In genomic region chr17:57747221-57748017, GRCh38 we compare ENCODE assay signal across 8 cellular contexts. TPM values are rescaled to one million over a fixed set of nuclear protein-coding genes. Genes with fewer than 3 reads are reported as not detected.
DNase-seq lines count a peak whose midpoint lies in the region; ATAC-seq, FAIRE-seq and TF ChIP-seq lines count a peak whose summit lies in the region.

No MANE protein-coding gene starts in this region.

- TF ChIP-seq CTCF in pancreas (IDR thresholded peaks at IDR 0.05), result peak in 3 of 4 donors; percentile 38 to 51 (median 49)

- H3K27ac ChIP-seq in pancreas, result no peak overlapping the region

- no peak overlapping the region for H3K4me3 Mint-ChIP-seq in activated T-cell treated with anti-CD3 and anti-CD28 coated beads, Interleukin-2, amount 50 U/mL, for 72 hours

- peak; percentile 59 for FAIRE-seq in pancreas (lab: Jason Lieb, UNC)

- DNase-seq in DMS153 (lab: John Stamatoyannopoulos, UW) (peak; percentile 59), HuH-7.5 (ENCODE audit: low spot score) (peak; percentile 80), NT2/D1 (ENCODE audit: low read depth, low spot score) (peak; percentile 39), foreskin melanocyte (peak; percentile 29), pancreas (peak in 2 of 6 donors; percentile 10 to 29)
- peak; percentile 29 to 50 for DNase-seq in activated T-cell treated with anti-CD3 and anti-CD28 coated beads, Interleukin-2, amount 50 U/mL, for 72 hours

- no peaks in the 10 kb centered on the region for H3K9me3 ChIP-seq in NT2/D1 (ENCODE audit: insufficient read depth, low read length)
- H3K9me3 ChIP-seq in pancreas, result no peaks in the 10 kb centered on the region

- 15 to 18% methylated on average over 6 of the region's 6 CpGs for WGBS in pancreas, 2 donors

- H3K36me3 Mint-ChIP-seq in activated T-cell treated with anti-CD3 and anti-CD28 coated beads, Interleukin-2, amount 50 U/mL, for 72 hours (ENCODE audit: insufficient read depth in 2 of 2), result no peaks in the 10 kb centered on the region

- peaks cover 5% of the 10 kb centered on the region for H3K27me3 Mint-ChIP-seq in activated T-cell treated with anti-CD3 and anti-CD28 coated beads, Interleukin-2, amount 50 U/mL, for 72 hours (ENCODE audit: low read depth)

- H3K27ac Mint-ChIP-seq in activated T-cell treated with anti-CD3 and anti-CD28 coated beads, Interleukin-2, amount 50 U/mL, for 72 hours, result no peak overlapping the region

- no peaks in the 10 kb centered on the region for H3K4me1 Mint-ChIP-seq in activated T-cell treated with anti-CD3 and anti-CD28 coated beads, Interleukin-2, amount 50 U/mL, for 72 hours (ENCODE audit: low read depth)

- peak; percentile 47 to 58 for ATAC-seq in activated T-cell treated with anti-CD3 and anti-CD28 coated beads, Interleukin-2, amount 50 U/mL, for 72 hours (replicated peaks in 1 of 2)
- ATAC-seq in pancreas, result peak; percentile 58 to 87 (median 84)
- no peak for ATAC-seq in GM21576 (IDR thresholded peaks at IDR 0.05; ENCODE audit: unreplicated experiment)
- no peak for ATAC-seq in GM18519 (IDR thresholded peaks at IDR 0.05; ENCODE audit: low FRiP score, unreplicated experiment)

- intact Hi-C loops in pancreas (cut with DNase I), result loop anchor here in 1 of 3 donors (5.0 kb wide), 1 partner anchor 505 kb away; no protein-coding TSS in a partner anchor

- no peak overlapping the region for H3K9ac ChIP-seq in NT2/D1 (ENCODE audit: insufficient read length, low read depth)

- H3K36me3 ChIP-seq in NT2/D1 (ENCODE audit: insufficient read depth, insufficient read length, low read length) (no peaks in the 10 kb centered on the region), pancreas (no peaks in the 10 kb centered on the region)

- H3K4me1 ChIP-seq in NT2/D1 (ENCODE audit: insufficient read depth, insufficient read length), result peaks cover 5% of the 10 kb centered on the region
- H3K4me1 ChIP-seq in pancreas, result peaks cover 0 to 5% (median 0%) of the 10 kb centered on the region in 3 donors

- H3K27me3 ChIP-seq in NT2/D1 (ENCODE audit: insufficient read depth, insufficient read length) (no peaks in the 10 kb centered on the region), pancreas (no peaks in the 10 kb centered on the region)

- H3K9me3 Mint-ChIP-seq in activated T-cell treated with anti-CD3 and anti-CD28 coated beads, Interleukin-2, amount 50 U/mL, for 72 hours, result no peaks in the 10 kb centered on the region

- H3K4me3 ChIP-seq in NT2/D1 (ENCODE audit: insufficient read length, low read depth), result no peak overlapping the region
- no peak overlapping the region for H3K4me3 ChIP-seq in pancreas

RNA-seq across cellular contexts. Expression of gene CCDC182, which starts 2.3 kb away (rescaled TPM):
- total RNA-seq in activated T-cell treated with anti-CD3 and anti-CD28 coated beads, Interleukin-2, amount 50 U/mL, for 72 hours, result not detected
- not detected for total RNA-seq in pancreas
- not detected for polyA plus RNA-seq in pancreas

Comparison
In these comparisons a context has a peak if more than half of its experiments do, and no peak if none do; other contexts are left out.
1. ATAC-seq: peak in activated T-cell treated with anti-CD3 and anti-CD28 coated beads, Interleukin-2, amount 50 U/mL, for 72 hours (2 of 2) and pancreas (4 of 4); none in GM21576 (single experiment) and GM18519 (single experiment).